ENCODE assay signal across 8 cellular contexts in the genomic region with DNA sequence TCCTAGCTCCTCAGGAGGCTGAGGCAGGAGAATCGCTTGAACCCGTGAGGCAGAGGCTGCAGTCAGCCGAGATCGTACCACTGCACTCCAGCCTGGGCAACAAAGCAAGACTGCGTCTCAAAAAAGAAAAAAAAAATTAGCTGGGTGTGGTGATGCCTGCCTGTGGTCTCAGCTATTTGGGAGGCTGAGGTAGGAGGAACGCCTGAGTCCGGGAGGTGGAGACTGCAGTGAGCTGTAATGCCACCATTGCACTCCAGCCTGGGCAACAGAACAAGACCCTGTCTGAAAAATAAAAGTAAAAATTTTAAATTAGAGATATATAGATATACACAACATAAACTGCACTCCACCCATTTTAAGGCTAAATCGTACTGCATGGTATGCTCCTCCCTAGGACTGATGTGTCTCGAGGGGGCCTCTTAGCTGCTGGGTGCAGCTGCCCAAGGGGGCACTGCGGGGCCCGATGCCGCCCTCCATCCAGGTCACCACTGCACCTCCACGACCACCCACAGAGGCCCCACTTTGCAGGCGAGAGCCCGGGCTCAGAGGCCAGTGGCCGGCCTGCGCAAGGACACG. TPM values are rescaled to one million over a fixed set of nuclear protein-coding genes. Genes with fewer than 3 reads are reported as not detected.
DNase-seq lines count a peak whose midpoint lies in the region; ATAC-seq and TF ChIP-seq lines count a peak whose summit lies in the region.

No MANE protein-coding gene starts in this region.

- H3K36me3 ChIP-seq in SK-N-SH (replicated peaks in 1 of 2; ENCODE audit: control insufficient read depth in 1 of 2, insufficient read depth in 2 of 2, low read length in 1 of 2) (no peaks in the 10 kb centered on the region), heart right ventricle (no peaks in the 10 kb centered on the region)

- no peaks in the 10 kb centered on the region for H3K79me2 ChIP-seq in SK-N-SH (ENCODE audit: insufficient read depth)

- TF ChIP-seq CTCF in SK-N-SH (IDR thresholded peaks at IDR 0.05), result peak; percentile 29
- TF ChIP-seq CTCF in heart right ventricle (IDR thresholded peaks at IDR 0.05), result no peak

- H3K9ac ChIP-seq in SK-N-SH, result no peak overlapping the region

- intact Hi-C loops in heart right ventricle (cut with DNase I), result loop anchor here in 8 of 10 donors (1.0 to 5.0 kb wide), 6 partner anchors 36 to 106 kb away; a partner anchor contains a TSS

- H3K27me3 Mint-ChIP-seq in activated T-cell treated with anti-CD3 and anti-CD28 coated beads, Interleukin-2, amount 50 U/mL, for 4 hours (ENCODE audit: low read depth), result no peaks in the 10 kb centered on the region

- WGBS in SK-N-SH (ENCODE audit: low lambda C conversion rate), result 75% methylated on average over 9 of the region's 18 CpGs
- 34 to 35% methylated on average over 18 of the region's 18 CpGs for WGBS in heart right ventricle, 2 donors

- H3K27me3 ChIP-seq in SK-N-SH (ENCODE audit: insufficient read depth), result no peaks in the 10 kb centered on the region
- no peaks in the 10 kb centered on the region for H3K27me3 ChIP-seq in heart right ventricle

- no peaks in the 10 kb centered on the region for H3F3A ChIP-seq in SK-N-SH (replicated peaks; ENCODE audit: insufficient read depth)

- TF ChIP-seq EP300 in SK-N-SH (IDR thresholded peaks at IDR 0.05; ENCODE audit: borderline replicate concordance in 1 of 2, low read depth in 1 of 2, low read length in 1 of 2), result no peak

- peaks cover 11% of the 10 kb centered on the region for H3K4me1 Mint-ChIP-seq in activated T-cell treated with anti-CD3 and anti-CD28 coated beads, Interleukin-2, amount 50 U/mL, for 4 hours (ENCODE audit: low read depth)
- peaks cover 17% of the 10 kb centered on the region for H3K4me1 Mint-ChIP-seq in stimulated activated effector memory CD8-positive, alpha-beta T cell treated with anti-CD3 and anti-CD28 coated beads, Interleukin-12 subunit alpha, Interleukin-12 subunit beta, amount 100 ng/mL, for 72 hours

- DNase-seq in activated T-cell treated with anti-CD3 and anti-CD28 coated beads, Interleukin-2, amount 50 U/mL, for 4 hours, result no peak
- DNase-seq in activated T-cell treated with anti-CD3 and anti-CD28 coated beads, Interleukin-2, amount 50 U/mL, for 48 hours, result no peak
- DNase-seq in SK-N-SH, result no peak
- no peak for DNase-seq in heart right ventricle
- DNase-seq in stimulated activated effector memory CD8-positive, alpha-beta T cell treated with anti-CD3 and anti-CD28 coated beads, Interleukin-12 subunit alpha, Interleukin-12 subunit beta, amount 100 ng/mL, for 72 hours (ENCODE audit: low spot score in 2 of 2), result peak in 1 of 2 donors; percentile 53
- no peak for DNase-seq in C1 segment of cervical spinal cord (lab: John Stamatoyannopoulos, UW)

- peak overlapping the region; percentile 71 for H3K4me3 Mint-ChIP-seq in activated T-cell treated with anti-CD3 and anti-CD28 coated beads, Interleukin-2, amount 50 U/mL, for 4 hours
- peak overlapping the region; percentile 89 for H3K4me3 Mint-ChIP-seq in stimulated activated effector memory CD8-positive, alpha-beta T cell treated with anti-CD3 and anti-CD28 coated beads, Interleukin-12 subunit alpha, Interleukin-12 subunit beta, amount 100 ng/mL, for 72 hours

- ATAC-seq in activated T-cell treated with anti-CD3 and anti-CD28 coated beads, Interleukin-2, amount 50 U/mL, for 4 hours, result peak; percentile 34 to 45
- peak in 3 of 8 donors; percentile 1 to 12 (median 6) for ATAC-seq in heart right ventricle
- peak; percentile 64 for ATAC-seq in stimulated activated effector memory CD8-positive, alpha-beta T cell treated with anti-CD3 and anti-CD28 coated beads, Interleukin-12 subunit alpha, Interleukin-12 subunit beta, amount 100 ng/mL, for 72 hours
- no peak for ATAC-seq in HG03342 (IDR thresholded peaks at IDR 0.05; ENCODE audit: unreplicated experiment)
- no peak for ATAC-seq in HG03457 (IDR thresholded peaks at IDR 0.05; ENCODE audit: unreplicated experiment)

- H3K9me3 ChIP-seq in SK-N-SH, result no peaks in the 10 kb centered on the region
- no peaks in the 10 kb centered on the region for H3K9me3 ChIP-seq in heart right ventricle

- H3K27ac ChIP-seq in SK-N-SH (ENCODE audit: low read depth in 2 of 2, low read length in 1 of 2) (peak overlapping the region in 1 of 2 experiments; percentile 72; a peak in 2 of 4 replicates), heart right ventricle (peak overlapping the region; percentile 37 to 95 (median 83))

- H3K4me3 ChIP-seq in SK-N-SH (ENCODE audit: low read depth in 2 of 2, low read length in 1 of 2), result peak overlapping the region; percentile 60 to 72
- H3K4me3 ChIP-seq in heart right ventricle, result peak overlapping the region in 9 of 10 donors; percentile 51 to 78 (median 68)

- POLR2A ChIA-PET in SK-N-SH (lab: Yijun Ruan, JAX), result interaction anchor here (0.6 to 3.7 kb wide), 17 partner anchors 9 to 761 kb away, joined by 3 to 68 read pairs (median 5); a partner anchor contains a TSS

- no peaks in the 10 kb centered on the region for H3K9me2 ChIP-seq in SK-N-SH

- peak overlapping the region; percentile 95 for H3K27ac Mint-ChIP-seq in stimulated activated effector memory CD8-positive, alpha-beta T cell treated with anti-CD3 and anti-CD28 coated beads, Interleukin-12 subunit alpha, Interleukin-12 subunit beta, amount 100 ng/mL, for 72 hours

- peak overlapping the region; percentile 84 for H3K4me2 ChIP-seq in SK-N-SH

- no peaks in the 10 kb centered on the region; a peak in 1 of 4 replicates for H3K4me1 ChIP-seq in SK-N-SH (ENCODE audit: control insufficient read depth in 1 of 2, insufficient read depth in 2 of 2, low read depth in 1 of 2, low read length in 1 of 2)
- H3K4me1 ChIP-seq in heart right ventricle, result peaks cover 0 to 16% (median 10%) of the 10 kb centered on the region in 9 donors

- H2AFZ ChIP-seq in SK-N-SH (ENCODE audit: low read depth), result peak overlapping the region; percentile 98

- no peaks in the 10 kb centered on the region for H4K20me1 ChIP-seq in SK-N-SH (ENCODE audit: insufficient read depth)

- TF ChIP-seq RAD21 in SK-N-SH (IDR thresholded peaks at IDR 0.05; ENCODE audit: low read length), result no peak

- H3K9me3 Mint-ChIP-seq in activated T-cell treated with anti-CD3 and anti-CD28 coated beads, Interleukin-2, amount 50 U/mL, for 4 hours, result no peaks in the 10 kb centered on the region
- H3K9me3 Mint-ChIP-seq in stimulated activated effector memory CD8-positive, alpha-beta T cell treated with anti-CD3 and anti-CD28 coated beads, Interleukin-12 subunit alpha, Interleukin-12 subunit beta, amount 100 ng/mL, for 72 hours, result no peaks in the 10 kb centered on the region

- CTCF ChIA-PET in SK-N-SH (lab: Yijun Ruan, JAX), result interaction anchor here (0.6 to 4.6 kb wide), 22 partner anchors 10 to 1776 kb away, joined by 3 to 49 read pairs (median 4); a partner anchor contains a TSS

- no peaks in the 10 kb centered on the region for H3K36me3 Mint-ChIP-seq in activated T-cell treated with anti-CD3 and anti-CD28 coated beads, Interleukin-2, amount 50 U/mL, for 4 hours (ENCODE audit: insufficient read depth)
- H3K36me3 Mint-ChIP-seq in stimulated activated effector memory CD8-positive, alpha-beta T cell treated with anti-CD3 and anti-CD28 coated beads, Interleukin-12 subunit alpha, Interleukin-12 subunit beta, amount 100 ng/mL, for 72 hours, result peaks cover 22% of the 10 kb centered on the region

TF ChIP-seq in SK-N-SH, 30 proteins besides CTCF, POLR2A, EP300 and RAD21:
- TF ChIP-seq FOXM1 (IDR thresholded peaks at IDR 0.05; ENCODE audit: low read depth) (no peak), MEF2A (IDR thresholded peaks at IDR 0.05; ENCODE audit: borderline replicate concordance, low read depth) (no peak)

RNA-seq across cellular contexts. Expression of a gene that starts 40.9 kb away (rescaled TPM):
- 10 to 100 TPM; 46.6 to 47.9 (median 46.8) TPM for total RNA-seq in activated T-cell treated with anti-CD3 and anti-CD28 coated beads, Interleukin-2, amount 50 U/mL, for 4 hours
- 3.0 and 4.7 TPM in 2 replicates for polyA plus RNA-seq in SK-N-SH (2012; rRNA removed)
- 2.1 and 3.0 TPM in 2 replicates for polyA plus RNA-seq in SK-N-SH (2012; cell fraction: cytosol; rRNA removed)
- polyA plus RNA-seq in SK-N-SH (2012; cell fraction: nucleus; rRNA removed), result 11.3 and 15.1 TPM in 2 replicates
- total RNA-seq in heart right ventricle, result 10 to 100 TPM; 17.6 to 30.6 (median 25.4) TPM
- polyA plus RNA-seq in heart right ventricle, result 1 to 10 TPM; 3.6 to 9.8 TPM

Comparison
In these comparisons a context has a peak if more than half of its experiments do, and no peak if none do; other contexts are left out.
1. ATAC-seq: peak in activated T-cell treated with anti-CD3 and anti-CD28 coated beads, Interleukin-2, amount 50 U/mL, for 4 hours (2 of 2) and stimulated activated effector memory CD8-positive, alpha-beta T cell treated with anti-CD3 and anti-CD28 coated beads, Interleukin-12 subunit alpha, Interleukin-12 subunit beta, amount 100 ng/mL, for 72 hours (single experiment); none in HG03342 (single experiment) and HG03457 (single experiment).